Comparison of ENCODE assay signal across 18 cellular contexts in the genomic region with DNA sequence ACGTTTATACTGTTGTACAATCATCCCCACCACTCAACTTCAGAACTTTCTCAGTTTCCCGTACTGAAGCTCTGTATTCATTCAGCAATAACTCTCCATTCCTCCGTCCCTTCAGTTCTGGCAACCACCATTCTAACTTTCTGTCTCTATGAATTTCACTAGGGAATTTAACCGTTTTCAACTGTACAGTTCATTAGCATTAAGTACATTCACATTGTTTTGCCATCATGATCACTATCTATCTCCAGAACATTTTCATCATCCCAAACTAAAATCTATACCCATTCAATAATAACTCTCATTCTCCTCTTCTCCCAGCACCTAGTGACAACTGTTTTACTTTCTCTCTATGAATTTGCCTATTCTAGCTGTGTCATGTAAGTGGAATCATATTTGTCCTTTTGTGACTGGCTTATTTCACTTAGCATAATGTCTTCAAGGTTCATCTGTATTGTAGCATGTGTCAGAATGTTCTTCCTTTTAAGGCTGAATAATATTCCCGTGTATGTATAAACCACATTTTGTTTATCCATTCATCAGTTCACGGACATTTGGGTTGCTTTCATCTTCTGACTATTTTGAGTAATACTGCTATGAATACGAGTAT.
A peak's percentile ranks its signal among the peaks of the same experiment; 100 is the strongest.
DNase-seq lines count a peak whose midpoint lies in the region; ATAC-seq and TF ChIP-seq lines count a peak whose summit lies in the region.
"Had no signal": no experiment of that assay in that cellular context is flagged by ENCODE, and none has a peak within 500 bp of the region (broad histone marks: within the 10 kb centered on the region; RNA-seq: fewer than 3 reads in every experiment).

No MANE protein-coding gene starts in this region.

- POLR2A ChIA-PET in IMR-90 (lab: Charles Lee; ENCODE audit: unreplicated experiment): no interaction called here

- H3K27me3 ChIP-seq in IMR-90 (ENCODE audit: control insufficient read depth, insufficient read depth, low read length) (no peaks in the 10 kb centered on the region), rectal smooth muscle tissue (ENCODE audit: control insufficient read depth, insufficient read depth, low read length) (no peaks in the 10 kb centered on the region)

- DNase-seq in activated CD4-positive, CD25-positive, alpha-beta regulatory T cell treated with anti-CD3 and anti-CD28 coated beads, Interleukin-2, amount 50 U/mL, for 72 hours: no peak
- no peak for DNase-seq in IMR-90
- DNase-seq in fibroblast of gingiva (ENCODE audit: low read depth): peak; percentile 15
- no peak for DNase-seq in stimulated activated CD4-positive, alpha-beta T cell treated with anti-CD3 and anti-CD28 coated beads, Interleukin-2, amount 100 ng/mL, for 48 hours
- DNase-seq: AML-193, DMS79 treated with DMSO at 0.1 percent for 48 hours, NCI-H1092, NCI-H1436 treated with DMSO at 0.1 percent for 48 hours, NCI-H2029, NCI-H526, PC-9 had no signal

- H3K18ac ChIP-seq in IMR-90 (ENCODE audit: low read depth, low read length): no peak overlapping the region

- no peak overlapping the region; the same call in 1 of the 2 replicates for H3K23ac ChIP-seq in IMR-90 (ENCODE audit: low read depth, low read length)

- peaks cover 4 to 32% of the 10 kb centered on the region in 2 experiments; a peak in 3 of 4 replicates for H3K79me1 ChIP-seq in IMR-90 (ENCODE audit: low read depth in 1 of 2, low read length in 2 of 2)

- no peak overlapping the region for H2AK5ac ChIP-seq in IMR-90 (ENCODE audit: low read depth, low read length)

- no peak for TF ChIP-seq POLR2A in IMR-90 (IDR thresholded peaks at IDR 0.05; ENCODE audit: low read depth, low read length)

- H3K14ac ChIP-seq in IMR-90 (replicated peaks; ENCODE audit: low read depth, low read length): no peak overlapping the region

- no peak overlapping the region for H3K56ac ChIP-seq in IMR-90 (ENCODE audit: extremely low read depth, insufficient read depth, low read length)

- no peak overlapping the region for H2BK15ac ChIP-seq in IMR-90 (ENCODE audit: low read depth, low read length)

- no TSS peak for BruUV-seq in IMR-90 (replicated peaks; lab: Mats Ljungman, UMichigan)

- in situ Hi-C loops in IMR-90 (cut with MboI; ENCODE audit: low sequenced_read_pairs): no loop called here

- H3K4me2 ChIP-seq in IMR-90 (ENCODE audit: low read depth, low read length): no peak overlapping the region
- H3K4me2 ChIP-seq: PC-9 had no signal

- no peak overlapping the region for H4K8ac ChIP-seq in IMR-90 (ENCODE audit: low read depth in 2 of 2, low read length in 2 of 2)

- H3K9ac ChIP-seq in IMR-90 (ENCODE audit: low read depth, low read length): no peak overlapping the region
- no peak overlapping the region for H3K9ac ChIP-seq in rectal smooth muscle tissue (ENCODE audit: low read length)

- WGBS in IMR-90 (ENCODE audit: extremely low coverage in 2 of 2, insufficient read length in 1 of 2), 2 experiments: 89% methylated on average over 4 of the region's 7 CpGs; no CpG with 5 or more reads in 1 of the 2 experiments

- peak overlapping the region; percentile 39 for H4K5ac ChIP-seq in IMR-90 (ENCODE audit: low read depth, low read length)

- peak; percentile 38 to 56 for ATAC-seq in activated CD4-positive, CD25-positive, alpha-beta regulatory T cell treated with anti-CD3 and anti-CD28 coated beads, Interleukin-2, amount 50 U/mL, for 24 hours
- ATAC-seq in IMR-90 (ENCODE audit: low read depth) (no peak), GM19397 (IDR thresholded peaks at IDR 0.05; ENCODE audit: unreplicated experiment) (no peak), HG03354 (IDR thresholded peaks at IDR 0.05; ENCODE audit: poor library complexity, severe bottlenecking, unreplicated experiment) (no peak)

- peaks cover 3% of the 10 kb centered on the region; the same call in 1 of the 2 replicates for H3K9me1 ChIP-seq in IMR-90 (ENCODE audit: insufficient read depth, low read length)

- peaks cover 5% of the 10 kb centered on the region for H3K4me1 ChIP-seq in IMR-90 (ENCODE audit: control insufficient read depth, insufficient read depth, low read length)
- peaks cover 12% of the 10 kb centered on the region for H3K4me1 ChIP-seq in rectal smooth muscle tissue (ENCODE audit: control insufficient read depth, insufficient read depth, low read length)

- no peak overlapping the region for H3K4ac ChIP-seq in IMR-90 (ENCODE audit: low read depth, low read length)

- H3K9me3 ChIP-seq in IMR-90 (ENCODE audit: control insufficient read depth, insufficient read depth, low read length): no peaks in the 10 kb centered on the region
- H3K9me3 ChIP-seq: HAP-1 had no signal

- CTCF ChIA-PET in IMR-90 (lab: Yijun Ruan, JAX): no interaction called here

- H3K27ac ChIP-seq in IMR-90 (ENCODE audit: insufficient read depth, low read length) (no peak overlapping the region), rectal smooth muscle tissue (ENCODE audit: low read depth, low read length) (peak overlapping the region; percentile 14)
- H3K27ac ChIP-seq: 22Rv1, C4-2B, PC-9 had no signal

- no peak for TF ChIP-seq RAD21 in IMR-90 (IDR thresholded peaks at IDR 0.05; ENCODE audit: low read length)

- H2AK9ac ChIP-seq in IMR-90 (replicated peaks; ENCODE audit: low read depth, low read length, poor library complexity): no peak overlapping the region

- peaks cover 3% of the 10 kb centered on the region; the same call in 1 of the 2 replicates for H4K20me1 ChIP-seq in IMR-90 (ENCODE audit: insufficient read depth, low read length)

- no peak overlapping the region for H2BK120ac ChIP-seq in IMR-90 (ENCODE audit: low read depth, low read length)

- H3K4me3 ChIP-seq in IMR-90 (ENCODE audit: insufficient read depth, low read depth, low read length) (no peak overlapping the region), rectal smooth muscle tissue (ENCODE audit: low read length) (no peak overlapping the region)
- H3K4me3 ChIP-seq: HAP-1, PC-9 had no signal

- H2AFZ ChIP-seq in IMR-90 (replicated peaks; ENCODE audit: low read length, poor library complexity): no peak overlapping the region
- H2AFZ ChIP-seq: PC-9 had no signal

- dilution Hi-C loops in IMR-90 (cut with HindIII; ENCODE audit: low sequenced_read_pairs, unreplicated experiment): loop anchor here (25.0 kb wide), 1 partner anchor 133 kb away; a partner anchor contains a TSS

- TF ChIP-seq CTCF in IMR-90 (conservative IDR thresholded peaks at IDR 0.05; ENCODE audit: low read depth, low read length): no peak

- no peak overlapping the region for H4K91ac ChIP-seq in IMR-90 (ENCODE audit: insufficient read depth, low read depth, low read length)

- intact Hi-C loops in IMR-90 (cut with micrococcal nuclease): loop anchor here (2.0 kb wide), 1 partner anchor 13 kb away; no protein-coding TSS in a partner anchor

- H2BK20ac ChIP-seq in IMR-90 (ENCODE audit: low read depth, low read length): no peak overlapping the region

- peak overlapping the region; percentile 60 for H2BK5ac ChIP-seq in IMR-90 (ENCODE audit: low read depth, low read length, poor library complexity, severe bottlenecking)

- peaks cover 14% of the 10 kb centered on the region for H3K36me3 ChIP-seq in IMR-90 (ENCODE audit: control insufficient read depth, insufficient read depth, low read length)
- peaks cover 8% of the 10 kb centered on the region for H3K36me3 ChIP-seq in rectal smooth muscle tissue (ENCODE audit: control insufficient read depth, insufficient read depth, low read length)

TF ChIP-seq in IMR-90, 13 proteins besides CTCF, POLR2A, EP300 and RAD21:
- TF ChIP-seq MAZ (IDR thresholded peaks at IDR 0.05; ENCODE audit: borderline replicate concordance, low read depth, low read length) (no peak), MAFK (IDR thresholded peaks at IDR 0.05; ENCODE audit: low read depth, low read length) (no peak), SMC3 (IDR thresholded peaks at IDR 0.05; ENCODE audit: low read depth, low read length) (no peak), NFE2L2 (IDR thresholded peaks at IDR 0.05; ENCODE audit: low read depth, low read length) (no peak), RFX5 (IDR thresholded peaks at IDR 0.05; ENCODE audit: low read depth, low read length) (no peak), CEBPB (IDR thresholded peaks at IDR 0.05; ENCODE audit: low read depth, low read length) (no peak), RCOR1 (IDR thresholded peaks at IDR 0.05; ENCODE audit: insufficient replicate concordance, low read length) (no peak), FOS (IDR thresholded peaks at IDR 0.05; ENCODE audit: low read depth, low read length) (no peak), MXI1 (IDR thresholded peaks at IDR 0.05; ENCODE audit: borderline replicate concordance, low read depth, low read length) (no peak), CHD1 (IDR thresholded peaks at IDR 0.05; ENCODE audit: low read depth, low read length) (no peak), BHLHE40 (IDR thresholded peaks at IDR 0.05; ENCODE audit: low read depth, low read length) (no peak)
- TF ChIP-seq, protein P1, sequence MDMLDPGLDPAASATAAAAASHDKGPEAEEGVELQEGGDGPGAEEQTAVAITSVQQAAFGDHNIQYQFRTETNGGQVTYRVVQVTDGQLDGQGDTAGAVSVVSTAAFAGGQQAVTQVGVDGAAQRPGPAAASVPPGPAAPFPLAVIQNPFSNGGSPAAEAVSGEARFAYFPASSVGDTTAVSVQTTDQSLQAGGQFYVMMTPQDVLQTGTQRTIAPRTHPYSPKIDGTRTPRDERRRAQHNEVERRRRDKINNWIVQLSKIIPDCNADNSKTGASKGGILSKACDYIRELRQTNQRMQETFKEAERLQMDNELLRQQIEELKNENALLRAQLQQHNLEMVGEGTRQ (IDR thresholded peaks at IDR 0.05; ENCODE audit: low read depth, low read length): no peak
- TF ChIP-seq, protein P2, sequence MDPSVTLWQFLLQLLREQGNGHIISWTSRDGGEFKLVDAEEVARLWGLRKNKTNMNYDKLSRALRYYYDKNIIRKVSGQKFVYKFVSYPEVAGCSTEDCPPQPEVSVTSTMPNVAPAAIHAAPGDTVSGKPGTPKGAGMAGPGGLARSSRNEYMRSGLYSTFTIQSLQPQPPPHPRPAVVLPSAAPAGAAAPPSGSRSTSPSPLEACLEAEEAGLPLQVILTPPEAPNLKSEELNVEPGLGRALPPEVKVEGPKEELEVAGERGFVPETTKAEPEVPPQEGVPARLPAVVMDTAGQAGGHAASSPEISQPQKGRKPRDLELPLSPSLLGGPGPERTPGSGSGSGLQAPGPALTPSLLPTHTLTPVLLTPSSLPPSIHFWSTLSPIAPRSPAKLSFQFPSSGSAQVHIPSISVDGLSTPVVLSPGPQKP (IDR thresholded peaks at IDR 0.05; ENCODE audit: borderline replicate concordance, low read depth, low read length): no peak

Comparison
In these comparisons a context has a peak if more than half of its experiments do, and no peak if none do; other contexts are left out.
1. ATAC-seq: peak in activated CD4-positive, CD25-positive, alpha-beta regulatory T cell treated with anti-CD3 and anti-CD28 coated beads, Interleukin-2, amount 50 U/mL, for 24 hours (2 of 2); none in IMR-90 (single experiment), GM19397 (single experiment) and HG03354 (single experiment).